ENCODE assay signal across 8 cellular contexts in the genomic region with DNA sequence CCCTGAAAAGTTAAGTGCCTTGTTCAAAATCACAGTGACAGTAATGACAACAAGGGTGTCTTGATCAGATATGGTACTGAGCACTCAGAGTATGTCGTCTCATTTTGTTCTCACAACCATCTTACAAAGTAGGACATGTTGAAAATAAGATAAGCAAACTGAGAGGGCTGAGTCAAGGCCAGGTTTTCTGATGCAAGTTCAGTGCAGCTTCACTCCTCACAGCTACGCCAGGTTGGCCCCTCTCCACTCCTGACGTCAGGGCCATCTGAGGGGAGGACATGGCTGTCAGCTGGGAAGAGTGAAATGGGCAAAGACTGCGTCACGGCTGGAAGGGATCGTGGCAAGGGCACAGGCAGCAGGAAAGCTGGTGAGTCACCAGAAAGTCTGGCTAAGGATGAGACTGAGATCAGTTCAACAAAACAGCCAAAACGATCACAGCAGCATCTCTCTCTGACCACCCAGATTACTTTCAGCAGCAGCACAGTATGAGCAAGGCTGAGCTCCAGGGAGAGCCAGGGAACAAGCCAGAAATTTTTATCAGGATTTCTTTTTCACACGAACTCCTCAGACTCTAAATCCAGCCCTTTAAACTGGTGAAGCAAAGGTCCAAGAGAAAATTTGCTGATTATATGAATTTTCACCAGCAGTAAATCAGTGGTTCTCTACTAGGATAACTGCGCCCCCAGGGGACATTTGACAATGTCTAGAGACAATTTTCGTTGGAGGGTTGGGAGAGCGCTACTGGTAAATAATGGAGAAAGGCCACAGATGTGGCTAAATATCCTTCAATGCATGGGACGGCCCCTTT.
A peak's percentile ranks its signal among the peaks of the same experiment; 100 is the strongest.
DNase-seq lines count a peak whose midpoint lies in the region; ATAC-seq, FAIRE-seq and TF ChIP-seq lines count a peak whose summit lies in the region.

No MANE protein-coding gene starts in this region.

- no peaks in the 10 kb centered on the region for H3K36me3 ChIP-seq in RWPE2 (ENCODE audit: low read depth)

- H3K4me1 ChIP-seq in RWPE2 (ENCODE audit: insufficient read depth, poor library complexity, severe bottlenecking): peaks cover 7% of the 10 kb centered on the region

- ATAC-seq in CD4-positive, alpha-beta T cell (ENCODE audit: poor library complexity): no peak
- ATAC-seq in RWPE2 (ENCODE audit: low read depth) (peak; percentile 83), HG02981 (IDR thresholded peaks at IDR 0.05; ENCODE audit: unreplicated experiment) (no peak), HG02798 (IDR thresholded peaks at IDR 0.05; ENCODE audit: poor library complexity, unreplicated experiment) (no peak)
- no peak for ATAC-seq in effector memory CD8-positive, alpha-beta T cell (replicated peaks)

- no peak for FAIRE-seq in GM12891 (lab: Jason Lieb, UNC)

- peaks cover 9% of the 10 kb centered on the region for H3K36me3 Mint-ChIP-seq in CD4-positive, alpha-beta T cell (ENCODE audit: low read depth)
- H3K36me3 Mint-ChIP-seq in osteocyte (ENCODE audit: unreplicated experiment): no peaks in the 10 kb centered on the region
- no peaks in the 10 kb centered on the region for H3K36me3 Mint-ChIP-seq in effector memory CD8-positive, alpha-beta T cell (ENCODE audit: insufficient read depth)

- H3K9me3 Mint-ChIP-seq in CD4-positive, alpha-beta T cell: peaks cover 8% of the 10 kb centered on the region
- peaks cover 6% of the 10 kb centered on the region for H3K9me3 Mint-ChIP-seq in osteocyte (ENCODE audit: unreplicated experiment)
- H3K9me3 Mint-ChIP-seq in effector memory CD8-positive, alpha-beta T cell: no peaks in the 10 kb centered on the region

- intact Hi-C loops in CD4-positive, alpha-beta T cell (cut with DNase I, micrococcal nuclease): no loop called here

- H3K4me3 ChIP-seq in RWPE2 (ENCODE audit: severe bottlenecking) (no peak overlapping the region), fibroblast of pulmonary artery (replicated peaks; ENCODE audit: low read depth, low read length) (no peak overlapping the region)

- no peaks in the 10 kb centered on the region for H3K27me3 Mint-ChIP-seq in CD4-positive, alpha-beta T cell
- no peaks in the 10 kb centered on the region for H3K27me3 Mint-ChIP-seq in osteocyte (ENCODE audit: unreplicated experiment)
- H3K27me3 Mint-ChIP-seq in effector memory CD8-positive, alpha-beta T cell: no peaks in the 10 kb centered on the region

- CTCF ChIA-PET in CD4-positive, alpha-beta T cell (lab: Charles Lee): no interaction called here

- POLR2A ChIA-PET in CD4-positive, alpha-beta T cell (lab: Charles Lee): interaction anchor here (4.6 kb wide), 1 partner anchor 10 kb away, joined by 15 read pairs; no protein-coding TSS in a partner anchor

- no peak for TF ChIP-seq POLR2A in GM12891 (IDR thresholded peaks at IDR 0.05; ENCODE audit: low read depth, low read length)

- no peak for DNase-seq in CD4-positive, alpha-beta T cell
- DNase-seq in RWPE2 (ENCODE audit: low spot score): peak; percentile 51
- peak; percentile 100 for DNase-seq in fibroblast of pulmonary artery (ENCODE audit: low read depth)
- no peak for DNase-seq in osteocyte (ENCODE audit: extremely low spot score, unreplicated experiment)
- no peak for DNase-seq in effector memory CD8-positive, alpha-beta T cell
- DNase-seq in GM12891 (ENCODE audit: insufficient read length, low spot score): no peak

- no peak for TF ChIP-seq CTCF in CD4-positive, alpha-beta T cell (IDR thresholded peaks at IDR 0.05)
- TF ChIP-seq CTCF in RWPE2 (IDR thresholded peaks at IDR 0.05; ENCODE audit: poor library complexity, severe bottlenecking) (no peak), fibroblast of pulmonary artery (IDR thresholded peaks at IDR 0.05; ENCODE audit: low read length, missing control alignments) (peak; percentile 14), osteocyte (IDR thresholded peaks at IDR 0.05) (no peak)

- peaks cover 50% of the 10 kb centered on the region for H3K4me1 Mint-ChIP-seq in CD4-positive, alpha-beta T cell (ENCODE audit: low read depth)
- peaks cover 18% of the 10 kb centered on the region for H3K4me1 Mint-ChIP-seq in osteocyte (ENCODE audit: unreplicated experiment)
- H3K4me1 Mint-ChIP-seq in effector memory CD8-positive, alpha-beta T cell (ENCODE audit: low read depth in 2 of 2): peaks cover 5 to 22% of the 10 kb centered on the region in 2 donors

- H3K27me3 ChIP-seq in CD4-positive, alpha-beta T cell (ENCODE audit: control insufficient read depth, insufficient read depth, low read length): no peaks in the 10 kb centered on the region
- H3K27me3 ChIP-seq in RWPE2 (ENCODE audit: insufficient read depth, poor library complexity, severe bottlenecking): no peaks in the 10 kb centered on the region

- no peaks in the 10 kb centered on the region for H3K9me3 ChIP-seq in CD4-positive, alpha-beta T cell (ENCODE audit: control insufficient read depth, low read length)
- no peaks in the 10 kb centered on the region for H3K9me3 ChIP-seq in RWPE2 (ENCODE audit: severe bottlenecking)

- peak overlapping the region; percentile 24 for H3K27ac Mint-ChIP-seq in CD4-positive, alpha-beta T cell
- H3K27ac Mint-ChIP-seq in osteocyte (ENCODE audit: unreplicated experiment): peak overlapping the region; percentile 90
- no peak overlapping the region for H3K27ac Mint-ChIP-seq in effector memory CD8-positive, alpha-beta T cell

- no peak overlapping the region for H3K27ac ChIP-seq in CD4-positive, alpha-beta T cell (ENCODE audit: low read depth, low read length)
- peak overlapping the region; percentile 28 for H3K27ac ChIP-seq in RWPE2 (ENCODE audit: poor library complexity, severe bottlenecking)

- no peak overlapping the region for H3K4me3 Mint-ChIP-seq in CD4-positive, alpha-beta T cell
- H3K4me3 Mint-ChIP-seq in osteocyte (ENCODE audit: unreplicated experiment): no peak overlapping the region
- no peak overlapping the region for H3K4me3 Mint-ChIP-seq in effector memory CD8-positive, alpha-beta T cell

TF ChIP-seq in GM12891, 5 proteins besides CTCF, POLR2A, EP300 and RAD21:
- TF ChIP-seq POLR2AphosphoS5 (IDR thresholded peaks at IDR 0.05; ENCODE audit: low read depth, low read length): no peak
- no peak for TF ChIP-seq PAX5 (IDR thresholded peaks at IDR 0.05; ENCODE audit: insufficient read depth, low read length, severe bottlenecking)
- TF ChIP-seq SPI1 (IDR thresholded peaks at IDR 0.05; ENCODE audit: low read depth, low read length): no peak
- TF ChIP-seq POU2F2 (IDR thresholded peaks at IDR 0.05; ENCODE audit: low read depth, low read length): no peak
- no peak for TF ChIP-seq TAF1 (IDR thresholded peaks at IDR 0.05; ENCODE audit: low read depth, low read length)

Comparison
In these comparisons a context has a peak if more than half of its experiments do, and no peak if none do; other contexts are left out.
1. DNase-seq: peak in RWPE2 (single experiment) and fibroblast of pulmonary artery (single experiment); none in CD4-positive, alpha-beta T cell (0 of 10), osteocyte (single experiment), effector memory CD8-positive, alpha-beta T cell (0 of 3) and GM12891 (single experiment).
2. H3K27ac Mint-ChIP-seq: peak in CD4-positive, alpha-beta T cell (single experiment) and osteocyte (single experiment); none in effector memory CD8-positive, alpha-beta T cell (0 of 2).